9 cellular contexts compared by ENCODE assay signal in genomic region chr5:112366987-112367386, GRCh38. TPM values are rescaled to one million over a fixed set of nuclear protein-coding genes. Genes with fewer than 3 reads are reported as not detected.
DNase-seq lines count a peak whose midpoint lies in the region; ATAC-seq, FAIRE-seq and TF ChIP-seq lines count a peak whose summit lies in the region.
"Had no signal": no experiment of that assay in that cellular context is flagged by ENCODE, and none has a peak within 500 bp of the region (broad histone marks: within the 10 kb centered on the region; RNA-seq: fewer than 3 reads in every experiment).

No MANE protein-coding gene starts in this region.

- ATAC-seq in HG03135 (IDR thresholded peaks at IDR 0.05; ENCODE audit: unreplicated experiment) = no peak

- CTCF ChIA-PET in endothelial cell of umbilical vein (lab: Charles Lee) = interaction anchor here (0.7 to 1.6 kb wide), 9 partner anchors 8 to 150 kb away, joined by 3 to 4 read pairs (median 3); no protein-coding TSS in a partner anchor

- DNase-seq in SIG-M5 treated with dmso at 0.1 percent for 504 hours (lab: John Stamatoyannopoulos, UW; ENCODE audit: unreplicated experiment) = peak; percentile 24
- DNase-seq in SIG-M5 (lab: John Stamatoyannopoulos, UW) = no peak
- no peak for DNase-seq in endothelial cell of umbilical vein (ENCODE audit: low read depth, low spot score)
- DNase-seq in small intestine = peak; percentile 1
- DNase-seq in HCEC 1CT = no peak
- DNase-seq in D721Med (ENCODE audit: insufficient read length, low spot score) = no peak
- DNase-seq: CD8-positive, alpha-beta memory T cell had no signal

- H3K9me3 ChIP-seq in endothelial cell of umbilical vein (replicated peaks; ENCODE audit: control insufficient read depth, insufficient read depth, low read length) = no peaks in the 10 kb centered on the region
- H3K9me3 ChIP-seq in small intestine (ENCODE audit: control insufficient read depth, low read depth) = no peaks in the 10 kb centered on the region

- POLR2A ChIA-PET in endothelial cell of umbilical vein (lab: Charles Lee) = no interaction called here

- 42 to 47% (median 45%) methylated on average over 2 of the region's 2 CpGs for WGBS in small intestine, 3 donors

- no peak overlapping the region for H2AFZ ChIP-seq in KMS-11 (ENCODE audit: low read depth)
- no peak overlapping the region for H2AFZ ChIP-seq in endothelial cell of umbilical vein (ENCODE audit: low read depth, low read length)

- H3K9ac ChIP-seq in KMS-11 (no peak overlapping the region), endothelial cell of umbilical vein (replicated peaks; ENCODE audit: extremely low read depth, insufficient read depth, low read length) (no peak overlapping the region)

- peak; percentile 46; the same call in 1 of the 2 replicates for TF ChIP-seq CTCF in KMS-11 (conservative IDR thresholded peaks at IDR 0.05; ENCODE audit: low read depth, low read length)
- peak; percentile 14 to 31 for TF ChIP-seq CTCF in endothelial cell of umbilical vein (IDR thresholded peaks at IDR 0.05; ENCODE audit: extremely low read depth in 1 of 2, insufficient read depth in 1 of 2, low read depth in 1 of 2, low read length in 2 of 2)
- no peak for TF ChIP-seq CTCF in D721Med (IDR thresholded peaks at IDR 0.05; ENCODE audit: insufficient read depth, missing control alignments)

- H3K79me2 ChIP-seq in KMS-11 (ENCODE audit: insufficient read depth, low read depth) (no peaks in the 10 kb centered on the region), endothelial cell of umbilical vein (ENCODE audit: control insufficient read depth, insufficient read depth, low read length) (no peaks in the 10 kb centered on the region)

- H3K4me1 ChIP-seq in KMS-11 (ENCODE audit: low read depth, poor library complexity, severe bottlenecking) (no peaks in the 10 kb centered on the region), endothelial cell of umbilical vein (ENCODE audit: control insufficient read depth, extremely low read depth, insufficient read depth, low read length) (no peaks in the 10 kb centered on the region), small intestine (ENCODE audit: control insufficient read depth in 2 of 2, insufficient read depth in 1 of 2, low read depth in 1 of 2, low read length in 1 of 2) (no peaks in the 10 kb centered on the region)

- dilution Hi-C loops in endothelial cell of umbilical vein (cut with MboI; ENCODE audit: extremely low pct_ligation_motif_present, low sequenced_read_pairs) = no loop called here

- H3K36me3 ChIP-seq in KMS-11 (ENCODE audit: insufficient read depth) = no peaks in the 10 kb centered on the region
- H3K36me3 ChIP-seq in endothelial cell of umbilical vein (ENCODE audit: control insufficient read depth in 2 of 2, extremely low read depth in 1 of 2, insufficient read depth in 2 of 2, low read length in 2 of 2) = no peaks in the 10 kb centered on the region
- no peaks in the 10 kb centered on the region for H3K36me3 ChIP-seq in small intestine (ENCODE audit: control insufficient read depth in 2 of 2, insufficient read depth in 2 of 2, low read length in 2 of 2)

- FAIRE-seq in endothelial cell of umbilical vein (lab: Jason Lieb, UNC) (no peak), small intestine (lab: Jason Lieb, UNC) (no peak), D721Med (lab: Jason Lieb, UNC) (no peak)

- no peaks in the 10 kb centered on the region for H3K27me3 ChIP-seq in KMS-11 (ENCODE audit: insufficient read depth, low read depth)
- H3K27me3 ChIP-seq in endothelial cell of umbilical vein (ENCODE audit: control insufficient read depth in 2 of 2, insufficient read depth in 2 of 2, low read length in 2 of 2) = no peaks in the 10 kb centered on the region
- H3K27me3 ChIP-seq in small intestine (ENCODE audit: control insufficient read depth in 2 of 2, insufficient read depth in 2 of 2, low read length in 2 of 2) = no peaks in the 10 kb centered on the region

- TF ChIP-seq POLR2A in endothelial cell of umbilical vein (IDR thresholded peaks at IDR 0.05; ENCODE audit: low read depth, low read length) = no peak

- intact Hi-C loops in endothelial cell of umbilical vein (cut with micrococcal nuclease) = no loop called here

- no peak overlapping the region for H3K27ac ChIP-seq in KMS-11
- no peak overlapping the region for H3K27ac ChIP-seq in endothelial cell of umbilical vein (ENCODE audit: insufficient read depth, low read depth, low read length)
- H3K27ac ChIP-seq in small intestine (ENCODE audit: low read depth in 1 of 2, low read length in 1 of 2) = no peak overlapping the region

- H4K20me1 ChIP-seq in KMS-11 (ENCODE audit: insufficient read depth) (no peaks in the 10 kb centered on the region), endothelial cell of umbilical vein (replicated peaks; ENCODE audit: control insufficient read depth, extremely low read depth, insufficient read depth, low read length) (no peaks in the 10 kb centered on the region)

- H3K4me2 ChIP-seq in KMS-11 = no peak overlapping the region
- H3K4me2 ChIP-seq in endothelial cell of umbilical vein (ENCODE audit: insufficient read depth, low read length) = no peak overlapping the region

- no peaks in the 10 kb centered on the region for H3K9me1 ChIP-seq in endothelial cell of umbilical vein (replicated peaks; ENCODE audit: control insufficient read depth, extremely low read depth, insufficient read depth, low read length)

- no TSS peak for BruUV-seq in endothelial cell of umbilical vein (replicated peaks; lab: Mats Ljungman, UMichigan)

- H3K4me3 ChIP-seq in KMS-11 (IDR thresholded peaks at IDR 0.05; ENCODE audit: insufficient read depth, low read depth, low read length) (no peak overlapping the region), endothelial cell of umbilical vein (replicated peaks in 1 of 3; ENCODE audit: insufficient read depth in 1 of 3, low read depth in 1 of 3, low read length in 3 of 3) (no peak overlapping the region), small intestine (ENCODE audit: low read depth in 1 of 2, low read length in 2 of 2) (no peak overlapping the region)

TF ChIP-seq in endothelial cell of umbilical vein, 7 proteins besides CTCF, POLR2A, EP300 and RAD21:
- no peak for TF ChIP-seq POLR2AphosphoS5 (IDR thresholded peaks at IDR 0.05; ENCODE audit: insufficient read depth, low read depth, low read length)
- TF ChIP-seq EZH2 (IDR thresholded peaks at IDR 0.05; ENCODE audit: borderline replicate concordance, low read depth, low read length, severe bottlenecking) = no peak

RNA-seq across cellular contexts. Expression of gene EPB41L4A, which starts 52.1 kb away (rescaled TPM):
- total RNA-seq in endothelial cell of umbilical vein = 17.9 and 18.0 TPM in 2 replicates
- polyA plus RNA-seq in endothelial cell of umbilical vein (4.2 and 6.0 TPM in 2 replicates), small intestine (1 to 10 TPM in 2 of 3 donors, under 1 TPM in 1; 0.67 to 3.9 (median 1.9) TPM)
- 3.9 and 4.4 TPM in 2 replicates for polyA plus RNA-seq in endothelial cell of umbilical vein (2011; cell fraction: cytosol; rRNA removed)
- 13.6 and 13.7 TPM in 2 replicates for polyA plus RNA-seq in endothelial cell of umbilical vein (2011; cell fraction: nucleus; rRNA removed)
- 7.8 and 10.2 TPM in 2 replicates for polyA plus RNA-seq in endothelial cell of umbilical vein (2012)
- polyA minus RNA-seq in endothelial cell of umbilical vein = 12.5 and 21.7 TPM in 2 replicates
- polyA minus RNA-seq in endothelial cell of umbilical vein (2011; cell fraction: cytosol; rRNA and poly(A)+ RNA removed) = 3.9 TPM
- 50.6 and 62.4 TPM in 2 replicates for polyA minus RNA-seq in endothelial cell of umbilical vein (2011; cell fraction: nucleus; rRNA and poly(A)+ RNA removed)

Comparison
In these comparisons a context has a peak if more than half of its experiments do, and no peak if none do; other contexts are left out.
1. DNase-seq: peak in SIG-M5 treated with dmso at 0.1 percent for 504 hours (single experiment) and small intestine (single experiment); none in SIG-M5 (single experiment), endothelial cell of umbilical vein (single experiment), HCEC 1CT (single experiment) and D721Med (single experiment).